11 cellular contexts compared by ENCODE assay signal in the genomic region with DNA sequence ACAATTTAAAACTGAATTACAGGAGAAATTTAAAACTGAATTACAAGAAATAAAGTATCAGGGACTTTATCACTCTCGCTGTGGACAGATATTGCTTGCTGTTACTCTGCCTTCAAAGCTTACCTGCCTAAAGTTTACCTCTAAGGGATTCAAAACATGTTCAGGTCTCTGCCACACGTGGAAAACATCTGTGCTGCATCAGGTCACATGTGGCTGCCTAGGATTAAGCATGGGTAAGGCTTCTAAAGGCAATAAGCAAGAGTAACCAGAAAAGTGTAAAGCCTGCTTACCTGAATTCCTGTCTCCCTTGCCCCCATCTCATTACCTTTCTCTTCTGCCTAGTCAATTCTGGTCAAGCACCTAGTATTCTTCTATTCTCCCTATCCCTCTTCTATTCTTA. TPM values are rescaled to one million over a fixed set of nuclear protein-coding genes. Genes with fewer than 3 reads are reported as not detected.
"Had no signal": no experiment of that assay in that cellular context is flagged by ENCODE, and none has a peak within 500 bp of the region (broad histone marks: within the 10 kb centered on the region; RNA-seq: fewer than 3 reads in every experiment).

No MANE protein-coding gene starts in this region.

- H2AFZ ChIP-seq: GM23248 had no signal

- ATAC-seq: K562 had no signal

- H3K9ac ChIP-seq: GM23248 had no signal

- FAIRE-seq: H54, K562 had no signal

- H3K27ac ChIP-seq: GM23248, HL-60 had no signal

- H3K4me3 ChIP-seq: GM23248, K562 had no signal

- DNase-seq: GM23248, GOT3, H9, HCEC 1CT, HFFc6, IMR-90, KG1 had no signal

RNA-seq across cellular contexts. Expression of gene MINAR2, which starts 18.9 kb away (rescaled TPM):
- total RNA-seq: GM23248, HFFc6, HT1080, IMR-90, K562 had no signal
- polyA plus RNA-seq: GM23248, IMR-90, K562 had no signal
